In genomic region chr1:154967331-154967950, GRCh38 we compare ENCODE assay signal across 12 cellular contexts. TPM values are rescaled to one million over a fixed set of nuclear protein-coding genes. Genes with fewer than 3 reads are reported as not detected.
DNase-seq lines count a peak whose midpoint lies in the region; ATAC-seq and TF ChIP-seq lines count a peak whose summit lies in the region.
"Had no signal": no experiment of that assay in that cellular context is flagged by ENCODE, and none has a peak within 500 bp of the region (broad histone marks: within the 10 kb centered on the region; RNA-seq: fewer than 3 reads in every experiment).

No MANE protein-coding gene starts in this region.

- H3K9ac ChIP-seq in subcutaneous abdominal adipose tissue (ENCODE audit: low read length in 5 of 5) = peak overlapping the region in 3 of 5 donors; percentile 2 to 44 (median 2)

- H3K9me3 Mint-ChIP-seq in activated CD8-positive, alpha-beta memory T cell treated with anti-CD3 and anti-CD28 coated beads, Interleukin-2, amount 10 ng/mL, durations not matched to agents 7 days and 5 days (ENCODE audit: low read depth) = no peaks in the 10 kb centered on the region

- H3K27ac ChIP-seq in ascending aorta = peak overlapping the region; percentile 95 to 99
- H3K27ac ChIP-seq in subcutaneous abdominal adipose tissue (ENCODE audit: low read depth, low read length) = peak overlapping the region; percentile 97
- H3K27ac ChIP-seq in substantia nigra (ENCODE audit: low read depth, low read length, poor library complexity, severe bottlenecking) = no peak overlapping the region

- CTCF ChIA-PET in activated CD8-positive, alpha-beta memory T cell treated with anti-CD3 and anti-CD28 coated beads, Interleukin-2, amount 10 ng/mL, durations not matched to agents 7 days and 5 days (lab: Charles Lee) = interaction anchor here (0.6 to 2.1 kb wide), 3 partner anchors 17 to 50 kb away, joined by 3 to 6 read pairs (median 3); no protein-coding TSS in a partner anchor

- peaks cover 53% of the 10 kb centered on the region for H3K4me1 Mint-ChIP-seq in activated CD8-positive, alpha-beta memory T cell treated with anti-CD3 and anti-CD28 coated beads, Interleukin-2, amount 10 ng/mL, durations not matched to agents 7 days and 5 days

- H3K4me3 Mint-ChIP-seq in activated CD8-positive, alpha-beta memory T cell treated with anti-CD3 and anti-CD28 coated beads, Interleukin-2, amount 10 ng/mL, durations not matched to agents 7 days and 5 days = no peak overlapping the region

- intact Hi-C loops in ascending aorta (cut with DNase I) = no loop called here

- peaks cover 19 to 35% of the 10 kb centered on the region in 2 donors for H3K4me1 ChIP-seq in ascending aorta
- H3K4me1 ChIP-seq in subcutaneous abdominal adipose tissue (ENCODE audit: control insufficient read depth in 5 of 5, insufficient read depth in 5 of 5, low read length in 5 of 5) = peaks cover 16 to 70% (median 55%) of the 10 kb centered on the region in 5 donors

- peaks cover 20% of the 10 kb centered on the region for H3K36me3 Mint-ChIP-seq in activated CD8-positive, alpha-beta memory T cell treated with anti-CD3 and anti-CD28 coated beads, Interleukin-2, amount 10 ng/mL, durations not matched to agents 7 days and 5 days

- ATAC-seq in activated CD8-positive, alpha-beta memory T cell treated with anti-CD3 and anti-CD28 coated beads, Interleukin-2, amount 10 ng/mL, durations not matched to agents 7 days and 5 days = no peak
- no peak for ATAC-seq in HG02588 (IDR thresholded peaks at IDR 0.05; ENCODE audit: unreplicated experiment)

- H3K36me3 ChIP-seq in ascending aorta (peaks cover 42 to 62% of the 10 kb centered on the region in 2 donors), subcutaneous abdominal adipose tissue (ENCODE audit: control insufficient read depth in 5 of 5, insufficient read depth in 5 of 5, low read length in 5 of 5) (peaks cover 0 to 63% (median 58%) of the 10 kb centered on the region in 5 donors)

- no peaks in the 10 kb centered on the region for H3K27me3 Mint-ChIP-seq in activated CD8-positive, alpha-beta memory T cell treated with anti-CD3 and anti-CD28 coated beads, Interleukin-2, amount 10 ng/mL, durations not matched to agents 7 days and 5 days

- peak overlapping the region; percentile 41 for H3K27ac Mint-ChIP-seq in activated CD8-positive, alpha-beta memory T cell treated with anti-CD3 and anti-CD28 coated beads, Interleukin-2, amount 10 ng/mL, durations not matched to agents 7 days and 5 days

- TF ChIP-seq CTCF in ascending aorta (IDR thresholded peaks at IDR 0.05) = no peak

- H3K4me3 ChIP-seq in ascending aorta (no peak overlapping the region), subcutaneous abdominal adipose tissue (ENCODE audit: low read depth in 1 of 5, low read length in 5 of 5) (peak overlapping the region in 3 of 5 donors; percentile 4 to 14 (median 5))

- DNase-seq in activated CD8-positive, alpha-beta memory T cell treated with anti-CD3 and anti-CD28 coated beads, Interleukin-2, amount 10 ng/mL, durations not matched to agents 7 days and 5 days = no peak
- no peak for DNase-seq in activated CD8-positive, alpha-beta memory T cell treated with anti-CD3 and anti-CD28 coated beads for 24 hours
- no peak for DNase-seq in ascending aorta (ENCODE audit: low spot score in 2 of 2)
- peak; percentile 21 to 47 for DNase-seq in lung microvascular endothelial cell (ENCODE audit: low read depth in 2 of 2)
- no peak for DNase-seq in GM03348 (ENCODE audit: low spot score)
- no peak for DNase-seq in substantia nigra (lab: John Stamatoyannopoulos, UW)
- DNase-seq: activated CD8-positive, alpha-beta memory T cell treated with anti-CD3 and anti-CD28 coated beads, Interleukin-2, amount 50 U/mL, for 4 hours; kidney glomerular epithelial cell; stimulated activated CD4-positive, alpha-beta T cell treated with anti-CD3 and anti-CD28 coated beads, Interleukin-1b, Interleukin-23, amount 100 ng/mL, for 48 hours; stimulated activated naive CD4-positive, alpha-beta T cell had no signal

- H3K27me3 ChIP-seq in ascending aorta = no peaks in the 10 kb centered on the region
- H3K27me3 ChIP-seq in subcutaneous abdominal adipose tissue (ENCODE audit: control insufficient read depth in 5 of 5, insufficient read depth in 4 of 5, low read length in 5 of 5) = no peaks in the 10 kb centered on the region

- H3K9me3 ChIP-seq in ascending aorta (no peaks in the 10 kb centered on the region), subcutaneous abdominal adipose tissue (ENCODE audit: control insufficient read depth in 5 of 5, low read length in 5 of 5) (no peaks in the 10 kb centered on the region)

RNA-seq across cellular contexts. Expression of gene SHC1, which starts 3.1 kb away (rescaled TPM):
- 10 to 100 TPM; 48.0 to 57.4 TPM for total RNA-seq in activated CD8-positive, alpha-beta memory T cell treated with anti-CD3 and anti-CD28 coated beads, Interleukin-2, amount 10 ng/mL, durations not matched to agents 7 days and 5 days
- total RNA-seq in ascending aorta (211 TPM), lung microvascular endothelial cell (175 and 321 TPM in 2 replicates)

RNA-seq across cellular contexts. Expression of gene PYGO2, which starts 5.9 kb away (rescaled TPM):
- 10 to 100 TPM; 44.0 to 47.9 TPM for total RNA-seq in activated CD8-positive, alpha-beta memory T cell treated with anti-CD3 and anti-CD28 coated beads, Interleukin-2, amount 10 ng/mL, durations not matched to agents 7 days and 5 days
- total RNA-seq in ascending aorta (48.7 TPM), lung microvascular endothelial cell (20.5 and 42.5 TPM in 2 replicates)

RNA-seq across cellular contexts. Expression of gene CKS1B, which starts 7.0 kb away (rescaled TPM):
- 100 to 1,000 TPM; 149 to 155 TPM for total RNA-seq in activated CD8-positive, alpha-beta memory T cell treated with anti-CD3 and anti-CD28 coated beads, Interleukin-2, amount 10 ng/mL, durations not matched to agents 7 days and 5 days
- total RNA-seq in ascending aorta (40.4 TPM), lung microvascular endothelial cell (30.4 and 54.5 TPM in 2 replicates)

RNA-seq across cellular contexts. Expression of gene PBXIP1, which starts 11.5 kb away (rescaled TPM):
- 10 to 100 TPM; 52.6 to 61.5 TPM for total RNA-seq in activated CD8-positive, alpha-beta memory T cell treated with anti-CD3 and anti-CD28 coated beads, Interleukin-2, amount 10 ng/mL, durations not matched to agents 7 days and 5 days
- total RNA-seq in ascending aorta = 70.0 TPM
- 83.9 and 85.2 TPM in 2 replicates for total RNA-seq in lung microvascular endothelial cell

RNA-seq across cellular contexts. Expression of gene FLAD1, which starts 15.7 kb away (rescaled TPM):
- total RNA-seq in activated CD8-positive, alpha-beta memory T cell treated with anti-CD3 and anti-CD28 coated beads, Interleukin-2, amount 10 ng/mL, durations not matched to agents 7 days and 5 days = 10 to 100 TPM; 48.2 to 63.7 TPM
- total RNA-seq in ascending aorta (31.2 TPM), lung microvascular endothelial cell (18.3 and 24.2 TPM in 2 replicates)

Comparison
In these comparisons a context has a peak if more than half of its experiments do, and no peak if none do; other contexts are left out.
1. DNase-seq: peak in lung microvascular endothelial cell (2 of 2); none in activated CD8-positive, alpha-beta memory T cell treated with anti-CD3 and anti-CD28 coated beads, Interleukin-2, amount 10 ng/mL, durations not matched to agents 7 days and 5 days (single experiment), activated CD8-positive, alpha-beta memory T cell treated with anti-CD3 and anti-CD28 coated beads for 24 hours (single experiment), ascending aorta (0 of 2), GM03348 (single experiment) and substantia nigra (0 of 49).
2. H3K4me3 ChIP-seq: peak in subcutaneous abdominal adipose tissue (3 of 5); none in ascending aorta (0 of 2).